8 cellular contexts compared by ENCODE assay signal in the genomic region with DNA sequence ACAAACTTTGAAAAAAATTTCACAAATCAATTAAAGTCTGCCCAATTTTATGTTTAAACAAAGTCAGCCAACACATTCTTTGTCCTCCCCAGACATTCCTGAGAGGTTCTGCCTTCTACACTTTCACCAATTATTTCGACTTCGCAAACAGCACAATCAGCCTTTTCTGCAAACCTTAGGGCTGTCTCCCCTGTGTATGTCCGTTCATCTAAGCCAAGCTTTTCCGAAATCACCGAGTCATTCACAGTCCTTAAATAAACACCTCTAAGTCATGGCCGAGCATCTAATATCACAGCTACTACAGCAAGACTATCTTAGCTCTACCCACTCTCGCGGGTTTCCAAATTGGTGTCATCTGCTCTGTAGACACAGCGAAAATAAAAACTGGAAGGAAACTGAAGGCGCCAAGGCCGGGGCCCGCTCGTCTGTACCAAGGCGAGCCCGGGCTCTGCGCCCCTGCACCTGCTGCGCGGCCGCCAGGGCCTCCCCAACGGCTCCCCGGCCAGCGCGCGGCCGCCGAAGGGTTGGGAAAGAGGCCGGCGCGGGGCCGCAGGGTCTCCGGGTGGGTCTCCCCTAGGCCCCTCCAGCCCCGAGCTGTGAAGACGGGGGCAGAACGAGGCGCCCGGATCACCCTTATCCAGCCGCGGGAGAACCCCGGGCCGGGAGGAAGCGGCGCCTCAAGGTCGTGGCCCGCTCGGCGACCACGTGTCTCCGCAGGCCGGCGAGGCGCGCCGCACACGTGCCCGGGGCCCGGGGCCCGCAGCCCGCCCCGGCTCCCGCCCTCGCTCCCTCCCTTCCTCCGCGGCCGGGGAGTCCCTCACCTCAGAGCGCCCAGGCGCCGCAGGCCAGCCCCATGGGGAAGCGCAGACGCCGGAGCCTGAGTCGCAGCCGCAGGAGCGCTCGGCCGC.
DNase-seq lines count a peak whose midpoint lies in the region; ATAC-seq lines count a peak whose summit lies in the region.

No MANE protein-coding gene starts in this region.

- H3K4me1 Mint-ChIP-seq in central memory CD8-positive, alpha-beta T cell = peaks cover 27% of the 10 kb centered on the region

- peak overlapping the region; percentile 76 for H3K4me3 Mint-ChIP-seq in central memory CD8-positive, alpha-beta T cell

- DNase-seq in DMS79 (lab: John Stamatoyannopoulos, UW) (peak; percentile 5), RKO (ENCODE audit: low spot score) (peak; percentile 54), left kidney (ENCODE audit: low read depth, low spot score) (peak; percentile 69)
- peak in 1 of 2 donors; percentile 53 for DNase-seq in central memory CD8-positive, alpha-beta T cell (ENCODE audit: low spot score in 2 of 2)
- DNase-seq in stimulated activated CD4-positive, alpha-beta T cell treated with anti-CD3 and anti-CD28 coated beads, TNF-alpha, amount 100 ng/mL, for 1 hour (ENCODE audit: low read depth in 3 of 3, low spot score in 1 of 3) = peak in 2 of 3 donors; percentile 23 to 29
- no peak for DNase-seq in activated CD8-positive, alpha-beta memory T cell treated with anti-CD3 and anti-CD28 coated beads, Interleukin-2, amount 50 U/mL, for 4 hours

- H3K27ac Mint-ChIP-seq in central memory CD8-positive, alpha-beta T cell (ENCODE audit: low read depth) = peak overlapping the region; percentile 67

- peaks cover 41% of the 10 kb centered on the region for H3K36me3 Mint-ChIP-seq in central memory CD8-positive, alpha-beta T cell (ENCODE audit: insufficient read depth)

- H3K27me3 Mint-ChIP-seq in central memory CD8-positive, alpha-beta T cell = no peaks in the 10 kb centered on the region

- ATAC-seq in GM19452 (IDR thresholded peaks at IDR 0.05; ENCODE audit: unreplicated experiment) (peak; percentile 47), HG03469 (IDR thresholded peaks at IDR 0.05; ENCODE audit: unreplicated experiment) (peak; percentile 27)
- peak; percentile 57 for ATAC-seq in central memory CD8-positive, alpha-beta T cell (replicated peaks; ENCODE audit: extremely low read depth, poor library complexity, severe bottlenecking)

- no peaks in the 10 kb centered on the region for H3K9me3 Mint-ChIP-seq in central memory CD8-positive, alpha-beta T cell
